ENCODE assay signal across 14 cellular contexts in genomic region chr20:58438970-58439808, GRCh38. TPM values are rescaled to one million over a fixed set of nuclear protein-coding genes. Genes with fewer than 3 reads are reported as not detected.
DNase-seq lines count a peak whose midpoint lies in the region; ATAC-seq and TF ChIP-seq lines count a peak whose summit lies in the region.
"Had no signal": no experiment of that assay in that cellular context is flagged by ENCODE, and none has a peak within 500 bp of the region (broad histone marks: within the 10 kb centered on the region; RNA-seq: fewer than 3 reads in every experiment).

No MANE protein-coding gene starts in this region.

- peak overlapping the region; percentile 85 for H3K27ac Mint-ChIP-seq in activated T-cell treated with anti-CD3 and anti-CD28 coated beads, Interleukin-2, amount 50 U/mL, for 72 hours
- H3K27ac Mint-ChIP-seq in WTC11 = peak overlapping the region; percentile 82
- H3K27ac Mint-ChIP-seq in memory B cell = peak overlapping the region; percentile 60
- peak overlapping the region; percentile 28 for H3K27ac Mint-ChIP-seq in stimulated activated naive CD8-positive, alpha-beta T cell treated with anti-CD3 and anti-CD28 coated beads, Interleukin-15, Interleukin-2, amounts not matched to agents 100 ng/mL and 50 ng/mL, for 24 hours

- H3K36me3 Mint-ChIP-seq in activated T-cell treated with anti-CD3 and anti-CD28 coated beads, Interleukin-2, amount 50 U/mL, for 72 hours (ENCODE audit: insufficient read depth in 2 of 2) = peaks cover 4 to 14% of the 10 kb centered on the region in 2 donors
- H3K36me3 Mint-ChIP-seq in WTC11 (peaks cover 22% of the 10 kb centered on the region), memory B cell (peaks cover 32% of the 10 kb centered on the region)
- peaks cover 71% of the 10 kb centered on the region for H3K36me3 Mint-ChIP-seq in stimulated activated naive CD8-positive, alpha-beta T cell treated with anti-CD3 and anti-CD28 coated beads, Interleukin-15, Interleukin-2, amounts not matched to agents 100 ng/mL and 50 ng/mL, for 24 hours (ENCODE audit: low read depth)

- H3K4me1 Mint-ChIP-seq in activated T-cell treated with anti-CD3 and anti-CD28 coated beads, Interleukin-2, amount 50 U/mL, for 72 hours (ENCODE audit: low read depth) = peaks cover 17% of the 10 kb centered on the region
- H3K4me1 Mint-ChIP-seq in WTC11 = peaks cover 65% of the 10 kb centered on the region
- peaks cover 22% of the 10 kb centered on the region for H3K4me1 Mint-ChIP-seq in memory B cell
- H3K4me1 Mint-ChIP-seq in stimulated activated naive CD8-positive, alpha-beta T cell treated with anti-CD3 and anti-CD28 coated beads, Interleukin-15, Interleukin-2, amounts not matched to agents 100 ng/mL and 50 ng/mL, for 24 hours (ENCODE audit: low read depth) = peaks cover 58% of the 10 kb centered on the region

- no peaks in the 10 kb centered on the region for H3K27me3 Mint-ChIP-seq in activated T-cell treated with anti-CD3 and anti-CD28 coated beads, Interleukin-2, amount 50 U/mL, for 72 hours (ENCODE audit: low read depth)
- H3K27me3 Mint-ChIP-seq in WTC11 (ENCODE audit: low read depth) = no peaks in the 10 kb centered on the region
- no peaks in the 10 kb centered on the region for H3K27me3 Mint-ChIP-seq in memory B cell
- H3K27me3 Mint-ChIP-seq in stimulated activated naive CD8-positive, alpha-beta T cell treated with anti-CD3 and anti-CD28 coated beads, Interleukin-15, Interleukin-2, amounts not matched to agents 100 ng/mL and 50 ng/mL, for 24 hours = no peaks in the 10 kb centered on the region

- CTCF ChIA-PET in WTC11 (lab: Charles Lee) = interaction anchor here (1.5 to 1.8 kb wide), 2 partner anchors 9 to 10 kb away, joined by 5 to 7 read pairs; no protein-coding TSS in a partner anchor

- no peak for TF ChIP-seq CTCF in WTC11 (IDR thresholded peaks at IDR 0.05)

- no peak for DNase-seq in activated T-cell treated with anti-CD3 and anti-CD28 coated beads, Interleukin-2, amount 50 U/mL, for 72 hours
- no peak for DNase-seq in activated T-cell treated with anti-CD3 and anti-CD28 coated beads, Interleukin-2, amount 50 U/mL, for 1 hour
- DNase-seq in WTC11 (ENCODE audit: low spot score) = no peak
- no peak for DNase-seq in memory B cell (ENCODE audit: low spot score in 2 of 2)
- no peak for DNase-seq in activated gamma-delta T cell (lab: John Stamatoyannopoulos, UW)
- DNase-seq in RPMI8226 = no peak
- DNase-seq: ACHN; activated effector memory CD4-positive, alpha-beta T cell treated with Interleukin-2 at 50 U/mL for 16 hours; anterior cingulate cortex; NCI-H1930; T-helper 1 cell; trophoblast cell had no signal

- H3K9me3 Mint-ChIP-seq in activated T-cell treated with anti-CD3 and anti-CD28 coated beads, Interleukin-2, amount 50 U/mL, for 72 hours = no peaks in the 10 kb centered on the region
- no peaks in the 10 kb centered on the region for H3K9me3 Mint-ChIP-seq in WTC11
- H3K9me3 Mint-ChIP-seq in memory B cell = no peaks in the 10 kb centered on the region
- H3K9me3 Mint-ChIP-seq in stimulated activated naive CD8-positive, alpha-beta T cell treated with anti-CD3 and anti-CD28 coated beads, Interleukin-15, Interleukin-2, amounts not matched to agents 100 ng/mL and 50 ng/mL, for 24 hours = no peaks in the 10 kb centered on the region

- ATAC-seq in activated T-cell treated with anti-CD3 and anti-CD28 coated beads, Interleukin-2, amount 50 U/mL, for 72 hours (replicated peaks in 1 of 2) = no peak
- peak; percentile 47; the same call in 1 of the 2 replicates for ATAC-seq in WTC11
- ATAC-seq in memory B cell (ENCODE audit: low read depth) = no peak
- ATAC-seq in GM21367 (IDR thresholded peaks at IDR 0.05; ENCODE audit: unreplicated experiment) = no peak

- H3K4me3 Mint-ChIP-seq in activated T-cell treated with anti-CD3 and anti-CD28 coated beads, Interleukin-2, amount 50 U/mL, for 72 hours = no peak overlapping the region
- H3K4me3 Mint-ChIP-seq in WTC11 (no peak overlapping the region), memory B cell (no peak overlapping the region)
- H3K4me3 Mint-ChIP-seq in stimulated activated naive CD8-positive, alpha-beta T cell treated with anti-CD3 and anti-CD28 coated beads, Interleukin-15, Interleukin-2, amounts not matched to agents 100 ng/mL and 50 ng/mL, for 24 hours = peak overlapping the region; percentile 9

- POLR2A ChIA-PET in WTC11 (lab: Charles Lee) = interaction anchor here (1.2 kb wide), 1 partner anchor 50 kb away, joined by 4 read pairs; the partner anchor contains the start of gene VAPB

TF ChIP-seq in WTC11, 78 proteins besides CTCF, POLR2A, EP300 and RAD21:
- no peak for TF ChIP-seq ZNF671 (CRISPR knock-in tag; IDR thresholded peaks at IDR 0.05)
- no peak for TF ChIP-seq ATF6 (CRISPR knock-in tag; IDR thresholded peaks at IDR 0.05)
- TF ChIP-seq TEAD4 (CRISPR knock-in tag; IDR thresholded peaks at IDR 0.05) = no peak
- no peak for TF ChIP-seq E2F4 (CRISPR knock-in tag; IDR thresholded peaks at IDR 0.05; ENCODE audit: borderline replicate concordance, low read depth)
- TF ChIP-seq TEAD1 (CRISPR knock-in tag; IDR thresholded peaks at IDR 0.05) = no peak
- TF ChIP-seq IRF2 (CRISPR knock-in tag; IDR thresholded peaks at IDR 0.05; ENCODE audit: borderline replicate concordance, low read depth) = no peak
- no peak for TF ChIP-seq ERG (CRISPR knock-in tag; IDR thresholded peaks at IDR 0.05)
- no peak for TF ChIP-seq ZNF219 (CRISPR knock-in tag; IDR thresholded peaks at IDR 0.05; ENCODE audit: borderline replicate concordance)
- no peak for TF ChIP-seq IRF1 (CRISPR knock-in tag; IDR thresholded peaks at IDR 0.05)
- no peak for TF ChIP-seq TCF7 (CRISPR knock-in tag; IDR thresholded peaks at IDR 0.05; ENCODE audit: low read depth)
- no peak for TF ChIP-seq CDX4 (CRISPR knock-in tag; IDR thresholded peaks at IDR 0.05; ENCODE audit: borderline replicate concordance)
- no peak for TF ChIP-seq PRRX2 (CRISPR knock-in tag; IDR thresholded peaks at IDR 0.05)
- TF ChIP-seq MAX (CRISPR knock-in tag; IDR thresholded peaks at IDR 0.05) = no peak
- TF ChIP-seq JUN (CRISPR knock-in tag; IDR thresholded peaks at IDR 0.05) = no peak
- no peak for TF ChIP-seq ZNF317 (CRISPR knock-in tag; IDR thresholded peaks at IDR 0.05; ENCODE audit: borderline replicate concordance, low read depth)
- TF ChIP-seq ETV6 (CRISPR knock-in tag; IDR thresholded peaks at IDR 0.05) = no peak
- no peak for TF ChIP-seq MYBL2 (CRISPR knock-in tag; IDR thresholded peaks at IDR 0.05)
- no peak for TF ChIP-seq RORB (CRISPR knock-in tag; IDR thresholded peaks at IDR 0.05)
TF ChIP-seq in WTC11: peak in this region for 0.

RNA-seq across cellular contexts. Expression of gene VAPB, which starts 50.2 kb away (rescaled TPM):
- 10 to 100 TPM; 45.8 to 55.3 TPM for total RNA-seq in activated T-cell treated with anti-CD3 and anti-CD28 coated beads, Interleukin-2, amount 50 U/mL, for 72 hours
- 46.6 to 55.8 TPM (median 54.8 TPM) in 3 replicates for total RNA-seq in WTC11 (2021)

Comparison
In these comparisons a context has a peak if more than half of its experiments do, and no peak if none do; other contexts are left out.
1. H3K27ac Mint-ChIP-seq: peak in every context shown above with its lines; median percentile 85 in activated T-cell treated with anti-CD3 and anti-CD28 coated beads, Interleukin-2, amount 50 U/mL, for 72 hours; 82 in WTC11; 60 in memory B cell; 28 in stimulated activated naive CD8-positive, alpha-beta T cell treated with anti-CD3 and anti-CD28 coated beads, Interleukin-15, Interleukin-2, amounts not matched to agents 100 ng/mL and 50 ng/mL, for 24 hours.